8 cellular contexts compared by ENCODE assay signal in the genomic region with DNA sequence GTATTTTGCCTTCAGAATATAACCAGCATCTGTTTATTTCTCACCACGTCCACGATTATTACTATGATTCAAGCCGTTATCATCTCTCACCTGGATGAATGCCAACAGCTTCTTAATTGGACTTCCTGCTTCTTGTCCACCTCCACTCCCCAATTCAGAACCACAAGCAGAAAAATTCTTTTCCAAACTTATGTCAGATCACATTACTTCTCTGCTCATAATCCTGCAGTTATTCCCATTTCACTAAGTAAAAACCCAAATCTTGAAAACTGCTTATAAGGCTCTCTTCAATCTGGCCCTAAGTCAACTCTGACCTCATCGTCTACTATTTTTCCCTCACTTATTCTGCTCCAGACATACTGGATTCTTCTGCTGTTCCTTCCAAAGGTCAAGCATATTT.
DNase-seq lines count a peak whose midpoint lies in the region; ATAC-seq and TF ChIP-seq lines count a peak whose summit lies in the region.

No MANE protein-coding gene starts in this region.

- peak overlapping the region; percentile 54 for H3K4me3 ChIP-seq in RWPE2 (ENCODE audit: severe bottlenecking)

- no peaks in the 10 kb centered on the region for H3K36me3 ChIP-seq in RWPE2 (ENCODE audit: low read depth)

- TF ChIP-seq CTCF in RWPE2 (IDR thresholded peaks at IDR 0.05; ENCODE audit: poor library complexity, severe bottlenecking): no peak

- peak overlapping the region; percentile 59 for H3K27ac ChIP-seq in RWPE2 (ENCODE audit: poor library complexity, severe bottlenecking)

- H3K4me1 ChIP-seq in RWPE2 (ENCODE audit: insufficient read depth, poor library complexity, severe bottlenecking): peaks cover 17% of the 10 kb centered on the region

- H3K27me3 ChIP-seq in RWPE2 (ENCODE audit: insufficient read depth, poor library complexity, severe bottlenecking): no peaks in the 10 kb centered on the region

- no peak for ATAC-seq in RWPE2 (ENCODE audit: low read depth)
- ATAC-seq in HG03432 (IDR thresholded peaks at IDR 0.05; ENCODE audit: unreplicated experiment): no peak
- ATAC-seq in GM19455 (IDR thresholded peaks at IDR 0.05; ENCODE audit: unreplicated experiment): no peak

- no peaks in the 10 kb centered on the region for H3K9me3 ChIP-seq in RWPE2 (ENCODE audit: severe bottlenecking)

- DNase-seq in DMS 273 (lab: John Stamatoyannopoulos, UW; ENCODE audit: unreplicated experiment) (peak; percentile 59), DMS 273 treated with DMSO at 0.1 percent for 48 hours (lab: John Stamatoyannopoulos, UW) (no peak), RWPE2 (ENCODE audit: low spot score) (no peak), glomerular visceral epithelial cell (ENCODE audit: extremely low spot score) (peak; percentile 40), stromal cell of bone marrow (ENCODE audit: low read depth) (peak; percentile 40), OCI-M1 (lab: John Stamatoyannopoulos, UW) (no peak)

Comparison
In these comparisons a context has a peak if more than half of its experiments do, and no peak if none do; other contexts are left out.
1. DNase-seq: peak in DMS 273 (single experiment), glomerular visceral epithelial cell (single experiment) and stromal cell of bone marrow (single experiment); none in DMS 273 treated with DMSO at 0.1 percent for 48 hours (single experiment), RWPE2 (single experiment) and OCI-M1 (single experiment).